13 cellular contexts compared by ENCODE assay signal in genomic region chr9:114278881-114279570, GRCh38. TPM values are rescaled to one million over a fixed set of nuclear protein-coding genes. Genes with fewer than 3 reads are reported as not detected.
DNase-seq lines count a peak whose midpoint lies in the region; ATAC-seq, FAIRE-seq and TF ChIP-seq lines count a peak whose summit lies in the region.
"Had no signal": no experiment of that assay in that cellular context is flagged by ENCODE, and none has a peak within 500 bp of the region (broad histone marks: within the 10 kb centered on the region; RNA-seq: fewer than 3 reads in every experiment).

No MANE protein-coding gene starts in this region.

- 56 to 60% (median 57%) methylated on average over 14 of the region's 14 CpGs for WGBS in ovary, 3 donors

- TF ChIP-seq CTCF in endothelial cell of umbilical vein (IDR thresholded peaks at IDR 0.05; ENCODE audit: extremely low read depth in 1 of 2, insufficient read depth in 1 of 2, low read depth in 1 of 2, low read length in 2 of 2) = no peak
- no peak for TF ChIP-seq CTCF in ovary (IDR thresholded peaks at IDR 0.05)

- no peaks in the 10 kb centered on the region for H4K20me1 ChIP-seq in endothelial cell of umbilical vein (replicated peaks; ENCODE audit: control insufficient read depth, extremely low read depth, insufficient read depth, low read length)

- no peaks in the 10 kb centered on the region for H3K79me2 ChIP-seq in endothelial cell of umbilical vein (ENCODE audit: control insufficient read depth, insufficient read depth, low read length)
- H3K79me2 ChIP-seq: parathyroid adenoma had no signal

- TF ChIP-seq POLR2A in endothelial cell of umbilical vein (IDR thresholded peaks at IDR 0.05; ENCODE audit: low read depth, low read length) (no peak), ovary (IDR thresholded peaks at IDR 0.05) (no peak)

- ATAC-seq in HG03175 (IDR thresholded peaks at IDR 0.05; ENCODE audit: unreplicated experiment) = no peak
- ATAC-seq: body of pancreas had no signal

- H2AFZ ChIP-seq in endothelial cell of umbilical vein (ENCODE audit: low read depth, low read length) = no peak overlapping the region
- H2AFZ ChIP-seq: parathyroid adenoma had no signal

- POLR2A ChIA-PET in endothelial cell of umbilical vein (lab: Charles Lee) = no interaction called here

- CTCF ChIA-PET in endothelial cell of umbilical vein (lab: Charles Lee) = interaction anchor here (1.2 to 4.0 kb wide), 4 partner anchors 11 to 196 kb away, joined by 3 to 18 read pairs (median 14); partner anchors contain the start of gene COL27A1

- H3K36me3 ChIP-seq in endothelial cell of umbilical vein (ENCODE audit: control insufficient read depth in 2 of 2, extremely low read depth in 1 of 2, insufficient read depth in 2 of 2, low read length in 2 of 2) (no peaks in the 10 kb centered on the region), ovary (no peaks in the 10 kb centered on the region)

- peaks cover 2% of the 10 kb centered on the region for H3K4me1 ChIP-seq in endothelial cell of umbilical vein (ENCODE audit: control insufficient read depth, extremely low read depth, insufficient read depth, low read length)
- peaks cover 10% of the 10 kb centered on the region for H3K4me1 ChIP-seq in ovary (ENCODE audit: insufficient read depth)
- H3K4me1 ChIP-seq: body of pancreas, parathyroid adenoma had no signal

- TF ChIP-seq EP300 in ovary (IDR thresholded peaks at IDR 0.05) = no peak

- peak; percentile 6 for DNase-seq in D341Med (ENCODE audit: low spot score)
- DNase-seq in M059J (ENCODE audit: low read depth) = peak; percentile 92
- DNase-seq in endothelial cell of umbilical vein (ENCODE audit: low read depth, low spot score) = no peak
- peak; percentile 5 to 35 (median 16) for DNase-seq in ovary
- no peak for DNase-seq in pons (ENCODE audit: low spot score)
- DNase-seq in globus pallidus (ENCODE audit: low spot score) = no peak
- DNase-seq in GM19238 (ENCODE audit: insufficient read length, low spot score) = no peak
- DNase-seq: activated CD4-positive, alpha-beta memory T cell treated with anti-CD3 and anti-CD28 coated beads for 36 hours had no signal

- intact Hi-C loops in endothelial cell of umbilical vein (cut with micrococcal nuclease) (no loop called here), ovary (cut with DNase I) (no loop called here)

- H3K9me3 ChIP-seq in endothelial cell of umbilical vein (replicated peaks; ENCODE audit: control insufficient read depth, insufficient read depth, low read length) (no peaks in the 10 kb centered on the region), ovary (no peaks in the 10 kb centered on the region)
- H3K9me3 ChIP-seq: body of pancreas had no signal

- no peak overlapping the region for H3K27ac ChIP-seq in endothelial cell of umbilical vein (ENCODE audit: insufficient read depth, low read depth, low read length)
- no peak overlapping the region for H3K27ac ChIP-seq in ovary
- H3K27ac ChIP-seq: body of pancreas, parathyroid adenoma had no signal

- dilution Hi-C loops in endothelial cell of umbilical vein (cut with MboI; ENCODE audit: extremely low pct_ligation_motif_present, low sequenced_read_pairs) = loop anchor here (25.0 kb wide), 1 partner anchor 192 kb away; the partner anchor contains the start of genes AMBP and KIF12

- no peak overlapping the region for H3K4me2 ChIP-seq in endothelial cell of umbilical vein (ENCODE audit: insufficient read depth, low read length)

- no peak overlapping the region for H3K4me3 ChIP-seq in endothelial cell of umbilical vein (replicated peaks in 1 of 3; ENCODE audit: insufficient read depth in 1 of 3, low read depth in 1 of 3, low read length in 3 of 3)
- no peak overlapping the region for H3K4me3 ChIP-seq in ovary
- H3K4me3 ChIP-seq: body of pancreas had no signal

- no peak overlapping the region for H3K9ac ChIP-seq in endothelial cell of umbilical vein (replicated peaks; ENCODE audit: extremely low read depth, insufficient read depth, low read length)
- H3K9ac ChIP-seq: parathyroid adenoma had no signal

- no peaks in the 10 kb centered on the region for H3K27me3 ChIP-seq in endothelial cell of umbilical vein (ENCODE audit: control insufficient read depth in 2 of 2, insufficient read depth in 2 of 2, low read length in 2 of 2)
- H3K27me3 ChIP-seq in ovary = no peaks in the 10 kb centered on the region
- H3K27me3 ChIP-seq: body of pancreas had no signal

- no peaks in the 10 kb centered on the region for H3K9me1 ChIP-seq in endothelial cell of umbilical vein (replicated peaks; ENCODE audit: control insufficient read depth, extremely low read depth, insufficient read depth, low read length)

- no TSS peak for BruUV-seq in endothelial cell of umbilical vein (replicated peaks; lab: Mats Ljungman, UMichigan)

- FAIRE-seq in endothelial cell of umbilical vein (lab: Jason Lieb, UNC) = peak; percentile 58
- FAIRE-seq: GM19239 had no signal

TF ChIP-seq in endothelial cell of umbilical vein, 7 proteins besides CTCF, POLR2A, EP300 and RAD21:
- TF ChIP-seq GATA2 (IDR thresholded peaks at IDR 0.05; ENCODE audit: insufficient read depth, insufficient read length, low read depth, low read length) (no peak), JUN (IDR thresholded peaks at IDR 0.05; ENCODE audit: borderline replicate concordance, insufficient read depth, insufficient read length, low read depth) (no peak), POLR2AphosphoS5 (IDR thresholded peaks at IDR 0.05; ENCODE audit: insufficient read depth, low read depth, low read length) (no peak), EZH2 (IDR thresholded peaks at IDR 0.05; ENCODE audit: borderline replicate concordance, low read depth, low read length, severe bottlenecking) (no peak), MYC (IDR thresholded peaks at IDR 0.05; ENCODE audit: low read depth, low read length) (no peak), FOS (IDR thresholded peaks at IDR 0.05; ENCODE audit: borderline replicate concordance, insufficient read depth, low read length) (no peak)
- TF ChIP-seq, protein P1, sequence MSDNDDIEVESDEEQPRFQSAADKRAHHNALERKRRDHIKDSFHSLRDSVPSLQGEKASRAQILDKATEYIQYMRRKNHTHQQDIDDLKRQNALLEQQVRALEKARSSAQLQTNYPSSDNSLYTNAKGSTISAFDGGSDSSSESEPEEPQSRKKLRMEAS (IDR thresholded peaks at IDR 0.05; ENCODE audit: insufficient read depth, insufficient read length) = no peak

RNA-seq across cellular contexts. Expression of gene ORM1, which starts 43.9 kb away (rescaled TPM):
- 0.57 TPM in 1 of 2 replicates, not detected in the other for total RNA-seq in M059J (2014; rRNA removed; shearing (Covaris generic))
- not detected in 2 replicates for total RNA-seq in endothelial cell of umbilical vein
- polyA plus RNA-seq in endothelial cell of umbilical vein = not detected in 2 replicates
- not detected in 2 replicates for polyA plus RNA-seq in endothelial cell of umbilical vein (2011; cell fraction: cytosol; rRNA removed)
- not detected in 2 replicates for polyA plus RNA-seq in endothelial cell of umbilical vein (2011; cell fraction: nucleus; rRNA removed)
- not detected in 2 replicates for polyA plus RNA-seq in endothelial cell of umbilical vein (2012)
- polyA minus RNA-seq in endothelial cell of umbilical vein = not detected in 2 replicates
- not detected for polyA minus RNA-seq in endothelial cell of umbilical vein (2011; cell fraction: cytosol; rRNA and poly(A)+ RNA removed)
- not detected in 2 replicates for polyA minus RNA-seq in endothelial cell of umbilical vein (2011; cell fraction: nucleus; rRNA and poly(A)+ RNA removed)
- total RNA-seq in ovary = 10 to 100 TPM in 1 of 7 donors, 1 to 10 TPM in 1, under 1 TPM in 2, not detected in 3; 0.30 to 11.9 (median 1.8) TPM
- 1 to 10 TPM in 1 of 2 donors, not detected in 1; 2.1 TPM for polyA plus RNA-seq in ovary
- total RNA-seq: activated CD4-positive, alpha-beta memory T cell treated with anti-CD3 and anti-CD28 coated beads for 36 hours; G401 had no signal

RNA-seq across cellular contexts. Expression of gene ORM2, which starts 50.6 kb away (rescaled TPM):
- total RNA-seq in M059J (2014; rRNA removed; shearing (Covaris generic)) = not detected in 2 replicates
- total RNA-seq in endothelial cell of umbilical vein (not detected in 2 replicates), ovary (1 to 10 TPM in 1 of 7 donors, under 1 TPM in 1, not detected in 5; 0.82 to 2.6 TPM)
- polyA plus RNA-seq in endothelial cell of umbilical vein (not detected in 2 replicates), ovary (under 1 TPM in 1 of 2 donors, not detected in 1; 0.52 TPM)
- polyA plus RNA-seq in endothelial cell of umbilical vein (2011; cell fraction: cytosol; rRNA removed) = not detected in 2 replicates
- not detected in 2 replicates for polyA plus RNA-seq in endothelial cell of umbilical vein (2011; cell fraction: nucleus; rRNA removed)
- not detected in 2 replicates for polyA plus RNA-seq in endothelial cell of umbilical vein (2012)
- 0.28 TPM in 1 of 2 replicates, not detected in the other for polyA minus RNA-seq in endothelial cell of umbilical vein
- polyA minus RNA-seq in endothelial cell of umbilical vein (2011; cell fraction: cytosol; rRNA and poly(A)+ RNA removed) = not detected
- not detected in 2 replicates for polyA minus RNA-seq in endothelial cell of umbilical vein (2011; cell fraction: nucleus; rRNA and poly(A)+ RNA removed)
- total RNA-seq: activated CD4-positive, alpha-beta memory T cell treated with anti-CD3 and anti-CD28 coated beads for 36 hours; body of pancreas; G401 had no signal

Comparison
In these comparisons a context has a peak if more than half of its experiments do, and no peak if none do; other contexts are left out.
1. DNase-seq: peak in D341Med (single experiment), M059J (single experiment) and ovary (5 of 5); none in endothelial cell of umbilical vein (single experiment), pons (single experiment), globus pallidus (single experiment) and GM19238 (single experiment).